Comparison of ENCODE assay signal across 32 cellular contexts in genomic region chr14:96257900-96258299, GRCh38. TPM values are rescaled to one million over a fixed set of nuclear protein-coding genes. Genes with fewer than 3 reads are reported as not detected.
"Had no signal": no experiment of that assay in that cellular context is flagged by ENCODE, and none has a peak within 500 bp of the region (broad histone marks: within the 10 kb centered on the region; RNA-seq: fewer than 3 reads in every experiment).

No MANE protein-coding gene starts in this region.

- H3K4me3 ChIP-seq: adrenal gland, body of pancreas, pancreas, right atrium auricular region, thoracic aorta, uterus had no signal

- DNase-seq: activated CD4-positive, alpha-beta memory T cell treated with anti-CD3 and anti-CD28 coated beads for 36 hours; activated CD4-positive, alpha-beta T cell treated with anti-CD3 and anti-CD28 coated beads for 48 hours; activated CD8-positive, alpha-beta memory T cell treated with anti-CD3 and anti-CD28 coated beads, Interleukin-2, amount 50 U/mL, for 4 hours; activated effector memory CD4-positive, alpha-beta T cell treated with anti-CD3 and anti-CD28 coated beads, Interleukin-2, amount 50 U/mL, for 16 hours; activated naive CD4-positive, alpha-beta T cell treated with anti-CD3 and anti-CD28 coated beads for 36 hours; activated naive CD8-positive, alpha-beta T cell treated with anti-CD3 and anti-CD28 coated beads for 36 hours; activated T-cell treated with anti-CD3 and anti-CD28 coated beads, Interleukin-2, amount 50 U/mL, for 1 hour; adrenal gland; aorta; body of pancreas; dermis blood vessel endothelial cell; effector CD4-positive, alpha-beta T cell; foreskin melanocyte; heart right ventricle; midbrain; naive thymus-derived CD4-positive, alpha-beta T cell; pancreas; stimulated activated CD4-positive, alpha-beta T cell treated with anti-CD3 and anti-CD28 coated beads, Interleukin-2, amount 100 ng/mL, for 48 hours; stimulated activated naive CD8-positive, alpha-beta T cell treated with anti-CD3 and anti-CD28 coated beads, Interleukin-15, Interleukin-2, amounts not matched to agents 100 U/mL and 50 U/mL, for 24 hours; T-helper 1 cell; trophoblast cell; uterus had no signal

- H3K36me3 ChIP-seq: adrenal gland, heart right ventricle, pancreas, right atrium auricular region, thoracic aorta, uterus had no signal

- H3K27me3 ChIP-seq: adrenal gland, body of pancreas, pancreas, right atrium auricular region, uterus had no signal

- H3K4me1 ChIP-seq: adrenal gland, right atrium auricular region had no signal

- H3K27ac ChIP-seq: adrenal gland, body of pancreas, heart right ventricle, pancreas, right atrium auricular region, thoracic aorta, VCaP had no signal

- H3K9me3 ChIP-seq: adrenal gland, body of pancreas, pancreas, thoracic aorta, uterus had no signal

- ATAC-seq: activated CD4-positive, CD25-positive, alpha-beta regulatory T cell treated with anti-CD3 and anti-CD28 coated beads, Interleukin-2, amount 50 U/mL, for 24 hours; body of pancreas; heart right ventricle; naive thymus-derived CD4-positive, alpha-beta T cell; pancreas; stimulated activated naive CD8-positive, alpha-beta T cell treated with anti-CD3 and anti-CD28 coated beads, Interleukin-15, Interleukin-2, amounts not matched to agents 100 U/mL and 50 U/mL, for 24 hours had no signal

- FAIRE-seq: colon, pancreas had no signal

RNA-seq across cellular contexts. Expression of gene BDKRB1, which starts 1.9 kb away (rescaled TPM):
- total RNA-seq: activated CD4-positive, alpha-beta memory T cell treated with anti-CD3 and anti-CD28 coated beads for 36 hours; activated CD8-positive, alpha-beta memory T cell treated with anti-CD3 and anti-CD28 coated beads for 36 hours; activated naive CD4-positive, alpha-beta T cell treated with anti-CD3 and anti-CD28 coated beads for 36 hours; activated naive CD8-positive, alpha-beta T cell treated with anti-CD3 and anti-CD28 coated beads for 36 hours; activated T-helper 1 cell treated with anti-CD3 and anti-CD28 coated beads, Interleukin-12 subunit alpha, Interleukin-12 subunit beta, Interleukin-2, Interleukin-4 antibody, amounts not matched to agents 30 ng/mL and 10 ng/mL and 1 ng/mL, durations not matched to agents 14 hours and 24 hours and 36 hours; body of pancreas; dermis blood vessel endothelial cell; glomerular endothelial cell; naive thymus-derived CD4-positive, alpha-beta T cell; pulmonary artery endothelial cell had no signal
- polyA plus RNA-seq: naive thymus-derived CD4-positive, alpha-beta T cell; neural cell had no signal

RNA-seq across cellular contexts. Expression of gene BDKRB2, which starts 53.3 kb away (rescaled TPM):
- total RNA-seq: activated CD8-positive, alpha-beta memory T cell treated with anti-CD3 and anti-CD28 coated beads for 36 hours; activated naive CD8-positive, alpha-beta T cell treated with anti-CD3 and anti-CD28 coated beads for 36 hours; activated T-helper 1 cell treated with anti-CD3 and anti-CD28 coated beads, Interleukin-12 subunit alpha, Interleukin-12 subunit beta, Interleukin-2, Interleukin-4 antibody, amounts not matched to agents 30 ng/mL and 10 ng/mL and 1 ng/mL, durations not matched to agents 14 hours and 24 hours and 36 hours; naive thymus-derived CD4-positive, alpha-beta T cell; pulmonary artery endothelial cell had no signal
- polyA plus RNA-seq: aorta, neural cell had no signal
